ENCODE assay signal across 11 cellular contexts in genomic region chrX:45517090-45517973, GRCh38.
A peak's percentile ranks its signal among the peaks of the same experiment; 100 is the strongest.
DNase-seq lines count a peak whose midpoint lies in the region; ATAC-seq, FAIRE-seq and TF ChIP-seq lines count a peak whose summit lies in the region.
"Had no signal": no experiment of that assay in that cellular context is flagged by ENCODE, and none has a peak within 500 bp of the region (broad histone marks: within the 10 kb centered on the region; RNA-seq: fewer than 3 reads in every experiment).

No MANE protein-coding gene starts in this region.

- no peaks in the 10 kb centered on the region for H3K27me3 ChIP-seq in AG04450 (ENCODE audit: control insufficient read depth, insufficient read depth, low read length)
- no peaks in the 10 kb centered on the region for H3K27me3 ChIP-seq in astrocyte (ENCODE audit: insufficient read depth, low read length)
- H3K27me3 ChIP-seq: pancreas had no signal

- H3K9ac ChIP-seq in astrocyte (ENCODE audit: low read length): peak overlapping the region; percentile 33

- peaks cover 65% of the 10 kb centered on the region for H3K4me1 Mint-ChIP-seq in HFFc6 (ENCODE audit: low read depth)
- peaks cover 27% of the 10 kb centered on the region for H3K4me1 Mint-ChIP-seq in astrocyte (ENCODE audit: low read depth, unreplicated experiment)

- H3K27me3 Mint-ChIP-seq in HFFc6 (ENCODE audit: insufficient read depth) (peaks cover 3% of the 10 kb centered on the region; the same call in 1 of the 2 replicates), astrocyte (ENCODE audit: low read depth, unreplicated experiment) (no peaks in the 10 kb centered on the region)
- H3K27me3 Mint-ChIP-seq: dendritic cell treated with granulocyte-macrophage colony-stimulating factor and Interleukin-4, amounts not matched to agents 40 ng/mL and 50 ng/mL, for 4 days had no signal

- H3K4me2 ChIP-seq in astrocyte (ENCODE audit: low read length): peak overlapping the region; percentile 52

- H3K4me3 Mint-ChIP-seq in HFFc6: peak overlapping the region; percentile 52; the same call in 1 of the 2 replicates
- H3K4me3 Mint-ChIP-seq in astrocyte (ENCODE audit: unreplicated experiment): no peak overlapping the region
- H3K4me3 Mint-ChIP-seq: CD8-positive, alpha-beta T cell; dendritic cell treated with granulocyte-macrophage colony-stimulating factor and Interleukin-4, amounts not matched to agents 40 ng/mL and 50 ng/mL, for 4 days had no signal

- H4K20me1 ChIP-seq in astrocyte (ENCODE audit: insufficient read depth, low read length): no peaks in the 10 kb centered on the region

- no peaks in the 10 kb centered on the region for H3K9me3 Mint-ChIP-seq in HFFc6
- H3K9me3 Mint-ChIP-seq in astrocyte (ENCODE audit: unreplicated experiment): peaks cover 2% of the 10 kb centered on the region
- no peaks in the 10 kb centered on the region for H3K9me3 Mint-ChIP-seq in activated naive CD4-positive, alpha-beta T cell treated with anti-CD3 and anti-CD28 coated beads, Interleukin-2, amount 50 U/mL, for 72 hours
- H3K9me3 Mint-ChIP-seq: CD8-positive, alpha-beta T cell; dendritic cell treated with granulocyte-macrophage colony-stimulating factor and Interleukin-4, amounts not matched to agents 40 ng/mL and 50 ng/mL, for 4 days had no signal

- TF ChIP-seq CTCF in AG04450 (IDR thresholded peaks at IDR 0.05; ENCODE audit: low read depth, low read length) (no peak), HFFc6 (IDR thresholded peaks at IDR 0.05) (no peak), astrocyte (IDR thresholded peaks at IDR 0.05; ENCODE audit: insufficient read depth, low read depth, low read length) (no peak)

- CTCF ChIA-PET in AG04450 (lab: Charles Lee): no interaction called here

- FAIRE-seq in astrocyte (lab: Jason Lieb, UNC): peak; percentile 99
- FAIRE-seq: pancreas had no signal

- peak; percentile 42 for DNase-seq in AG04450 (ENCODE audit: low read depth, low spot score)
- DNase-seq in HFFc6: peak; percentile 87
- peak; percentile 84 for DNase-seq in astrocyte (ENCODE audit: low read depth)
- DNase-seq in kidney tubule cell (ENCODE audit: low spot score): peak; percentile 81
- no peak for DNase-seq in activated naive CD4-positive, alpha-beta T cell treated with anti-CD3 and anti-CD28 coated beads, Interleukin-2, amount 50 U/mL, for 72 hours (ENCODE audit: low spot score in 2 of 2)
- no peak for DNase-seq in stimulated activated CD4-positive, alpha-beta T cell treated with anti-CD3 and anti-CD28 coated beads, Interleukin-2, amount 100 ng/mL, for 24 hours
- DNase-seq: CD8-positive, alpha-beta T cell; pancreas had no signal

- H3K36me3 ChIP-seq in astrocyte (ENCODE audit: insufficient read depth, low read length): no peaks in the 10 kb centered on the region
- H3K36me3 ChIP-seq: pancreas had no signal

- H3K27ac ChIP-seq in AG04450 (ENCODE audit: low read depth, low read length) (peak overlapping the region; percentile 55), astrocyte (ENCODE audit: low read depth, low read length) (peak overlapping the region; percentile 86)
- H3K27ac ChIP-seq: pancreas had no signal

- POLR2A ChIA-PET in AG04450 (lab: Yijun Ruan, JAX): interaction anchor here (1.3 to 1.8 kb wide), 3 partner anchors 105 to 193 kb away, joined by 3 to 11 read pairs (median 5); no protein-coding TSS in a partner anchor

- H3K9me3 ChIP-seq in AG04450 (ENCODE audit: control insufficient read depth, insufficient read depth, low read length): no peaks in the 10 kb centered on the region
- no peaks in the 10 kb centered on the region for H3K9me3 ChIP-seq in astrocyte (ENCODE audit: insufficient read depth, low read depth, low read length)
- H3K9me3 ChIP-seq: pancreas had no signal

- peaks cover 7% of the 10 kb centered on the region; the same call in 1 of the 2 replicates for H3K36me3 Mint-ChIP-seq in HFFc6 (ENCODE audit: low read depth)
- H3K36me3 Mint-ChIP-seq in astrocyte (ENCODE audit: low read depth, unreplicated experiment): no peaks in the 10 kb centered on the region
- no peaks in the 10 kb centered on the region for H3K36me3 Mint-ChIP-seq in activated naive CD4-positive, alpha-beta T cell treated with anti-CD3 and anti-CD28 coated beads, Interleukin-2, amount 50 U/mL, for 72 hours
- H3K36me3 Mint-ChIP-seq: CD8-positive, alpha-beta T cell had no signal

- H3K4me3 ChIP-seq in AG04450 (ENCODE audit: low read depth, low read length) (no peak overlapping the region), astrocyte (ENCODE audit: insufficient read depth, low read depth, low read length) (no peak overlapping the region)
- H3K4me3 ChIP-seq: pancreas had no signal

- peak overlapping the region; percentile 93 for H3K27ac Mint-ChIP-seq in HFFc6
- peak overlapping the region; percentile 86 for H3K27ac Mint-ChIP-seq in astrocyte (ENCODE audit: unreplicated experiment)
- no peak overlapping the region for H3K27ac Mint-ChIP-seq in activated naive CD4-positive, alpha-beta T cell treated with anti-CD3 and anti-CD28 coated beads, Interleukin-2, amount 50 U/mL, for 72 hours
- H3K27ac Mint-ChIP-seq: CD8-positive, alpha-beta T cell; dendritic cell treated with granulocyte-macrophage colony-stimulating factor and Interleukin-4, amounts not matched to agents 40 ng/mL and 50 ng/mL, for 4 days had no signal

- no peaks in the 10 kb centered on the region for H3K79me2 ChIP-seq in astrocyte (ENCODE audit: insufficient read depth, low read length)

- ATAC-seq in activated naive CD4-positive, alpha-beta T cell treated with anti-CD3 and anti-CD28 coated beads, Interleukin-2, amount 50 U/mL, for 72 hours: no peak
- ATAC-seq in HG02759 (IDR thresholded peaks at IDR 0.05; ENCODE audit: unreplicated experiment): no peak
- no peak for ATAC-seq in HG03025 (IDR thresholded peaks at IDR 0.05; ENCODE audit: low FRiP score, unreplicated experiment)
- ATAC-seq: CD8-positive, alpha-beta T cell; pancreas had no signal

- peaks cover 14% of the 10 kb centered on the region for H3K4me1 ChIP-seq in astrocyte (ENCODE audit: insufficient read depth, low read length)
- H3K4me1 ChIP-seq: pancreas had no signal

- H2AFZ ChIP-seq in astrocyte (ENCODE audit: low read depth, low read length): no peak overlapping the region

Comparison
In these comparisons a context has a peak if more than half of its experiments do, and no peak if none do; other contexts are left out.
1. DNase-seq: peak in AG04450 (single experiment), HFFc6 (single experiment), astrocyte (single experiment) and kidney tubule cell (single experiment); none in activated naive CD4-positive, alpha-beta T cell treated with anti-CD3 and anti-CD28 coated beads, Interleukin-2, amount 50 U/mL, for 72 hours (0 of 2) and stimulated activated CD4-positive, alpha-beta T cell treated with anti-CD3 and anti-CD28 coated beads, Interleukin-2, amount 100 ng/mL, for 24 hours (0 of 2).
2. H3K27ac Mint-ChIP-seq: peak in HFFc6 (single experiment) and astrocyte (single experiment); none in activated naive CD4-positive, alpha-beta T cell treated with anti-CD3 and anti-CD28 coated beads, Interleukin-2, amount 50 U/mL, for 72 hours (0 of 2).